23 cellular contexts compared by ENCODE assay signal in genomic region chr12:42336286-42336685, GRCh38.
"Had no signal": no experiment of that assay in that cellular context is flagged by ENCODE, and none has a peak within 500 bp of the region (broad histone marks: within the 10 kb centered on the region; RNA-seq: fewer than 3 reads in every experiment).

No MANE protein-coding gene starts in this region.

- H3K4me3 Mint-ChIP-seq: dendritic cell treated with granulocyte-macrophage colony-stimulating factor and Interleukin-4, amounts not matched to agents 40 ng/mL and 50 ng/mL, for 4 days; effector memory CD8-positive, alpha-beta T cell had no signal

- H3K27ac ChIP-seq: colonic mucosa, coronary artery, dorsolateral prefrontal cortex, epithelial cell of prostate, esophagus muscularis mucosa, esophagus squamous epithelium, foreskin keratinocyte, gastrocnemius medialis, gastroesophageal sphincter, heart right ventricle had no signal

- H3K27me3 ChIP-seq: colonic mucosa, dorsolateral prefrontal cortex, esophagus muscularis mucosa, esophagus squamous epithelium, foreskin keratinocyte, gastrocnemius medialis, gastroesophageal sphincter, heart right ventricle had no signal

- ATAC-seq: effector memory CD8-positive, alpha-beta T cell; esophagus mucosa; foreskin keratinocyte; gastrocnemius medialis; gastroesophageal sphincter; heart right ventricle had no signal

- H3K4me1 ChIP-seq: colonic mucosa, foreskin keratinocyte had no signal

- H3K27me3 Mint-ChIP-seq: dendritic cell treated with granulocyte-macrophage colony-stimulating factor and Interleukin-4, amounts not matched to agents 40 ng/mL and 50 ng/mL, for 4 days; effector memory CD8-positive, alpha-beta T cell had no signal

- DNase-seq: colonic mucosa; cortex of kidney; dermis blood vessel endothelial cell; dorsolateral prefrontal cortex; effector CD4-positive, alpha-beta T cell; effector CD8-positive, alpha-beta T cell; effector memory CD4-positive, alpha-beta T cell; effector memory CD8-positive, alpha-beta T cell; erythroblast; esophagus squamous epithelium; foreskin fibroblast; foreskin keratinocyte; foreskin melanocyte; gastrocnemius medialis; glutamatergic neuron; head of caudate nucleus; heart right ventricle had no signal

- H3K36me3 ChIP-seq: colonic mucosa had no signal

- H3K9me3 ChIP-seq: colonic mucosa, esophagus muscularis mucosa, esophagus squamous epithelium, gastrocnemius medialis, gastroesophageal sphincter, heart right ventricle had no signal

- H3K4me3 ChIP-seq: colonic mucosa, coronary artery, dorsolateral prefrontal cortex, esophagus muscularis mucosa, esophagus squamous epithelium, gastrocnemius medialis, gastroesophageal sphincter, heart right ventricle had no signal

- H3K27ac Mint-ChIP-seq: dendritic cell treated with granulocyte-macrophage colony-stimulating factor and Interleukin-4, amounts not matched to agents 40 ng/mL and 50 ng/mL, for 4 days; effector memory CD8-positive, alpha-beta T cell had no signal

- H3K9me3 Mint-ChIP-seq: dendritic cell treated with granulocyte-macrophage colony-stimulating factor and Interleukin-4, amounts not matched to agents 40 ng/mL and 50 ng/mL, for 4 days; effector memory CD8-positive, alpha-beta T cell had no signal
